8 cellular contexts compared by ENCODE assay signal in genomic region chr9:114611516-114612271, GRCh38. TPM values are rescaled to one million over a fixed set of nuclear protein-coding genes. Genes with fewer than 3 reads are reported as not detected.
DNase-seq lines count a peak whose midpoint lies in the region; ATAC-seq and TF ChIP-seq lines count a peak whose summit lies in the region.

No MANE protein-coding gene starts in this region.

- no peak for TF ChIP-seq POLR2A in heart left ventricle (IDR thresholded peaks at IDR 0.05)

- H3F3A ChIP-seq in PC-9 (ENCODE audit: insufficient read depth, low read depth), result peaks cover 23% of the 10 kb centered on the region; the same call in 1 of the 2 replicates

- H3K79me2 ChIP-seq in PC-9 (ENCODE audit: low read depth) (peaks cover 21% of the 10 kb centered on the region), parathyroid adenoma (peaks cover 9% of the 10 kb centered on the region)

- H3K9ac ChIP-seq in parathyroid adenoma, result peak overlapping the region; percentile 37

- H3K36me3 Mint-ChIP-seq in CD4-positive, alpha-beta memory T cell, result peaks cover 0 to 9% of the 10 kb centered on the region in 2 donors
- H3K36me3 Mint-ChIP-seq in activated naive CD8-positive, alpha-beta T cell treated with anti-CD3 and anti-CD28 coated beads, Interleukin-2, amount 10 ng/mL, durations not matched to agents 7 days and 5 days, result peaks cover 19% of the 10 kb centered on the region

- peak overlapping the region; percentile 90 for H3K4me2 ChIP-seq in PC-9
- H3K4me2 ChIP-seq in parathyroid adenoma (ENCODE audit: low read length), result peak overlapping the region; percentile 89

- intact Hi-C loops in CD4-positive, alpha-beta memory T cell (cut with micrococcal nuclease), result loop anchor here (1.0 to 5.0 kb wide), 3 partner anchors 19 to 41 kb away; partner anchors contain the start of gene ATP6V1G1
- intact Hi-C loops in PC-9 (cut with micrococcal nuclease; ENCODE audit: unreplicated experiment), result no loop called here
- intact Hi-C loops in heart left ventricle (cut with DNase I), result loop anchor here in 1 of 10 donors (2.0 kb wide), 1 partner anchor 21 kb away; no protein-coding TSS in a partner anchor

- peak overlapping the region; percentile 79 to 97 (median 94) for H3K27ac Mint-ChIP-seq in CD4-positive, alpha-beta memory T cell
- peak overlapping the region; percentile 78 for H3K27ac Mint-ChIP-seq in activated naive CD8-positive, alpha-beta T cell treated with anti-CD3 and anti-CD28 coated beads, Interleukin-2, amount 10 ng/mL, durations not matched to agents 7 days and 5 days

- H3K36me3 ChIP-seq in CD4-positive, alpha-beta memory T cell (ENCODE audit: insufficient read depth, low read length), result no peaks in the 10 kb centered on the region
- no peaks in the 10 kb centered on the region for H3K36me3 ChIP-seq in PC-9 (ENCODE audit: low read depth)
- no peaks in the 10 kb centered on the region for H3K36me3 ChIP-seq in heart left ventricle
- no peaks in the 10 kb centered on the region for H3K36me3 ChIP-seq in parathyroid adenoma (ENCODE audit: control insufficient read depth, insufficient read depth, low read length)

- no TSS peak for BruUV-seq in PC-9 (replicated peaks; lab: Mats Ljungman, UMichigan)

- peaks cover 24 to 49% (median 39%) of the 10 kb centered on the region in 4 donors for H3K4me1 Mint-ChIP-seq in CD4-positive, alpha-beta memory T cell
- peaks cover 44% of the 10 kb centered on the region for H3K4me1 Mint-ChIP-seq in activated naive CD8-positive, alpha-beta T cell treated with anti-CD3 and anti-CD28 coated beads, Interleukin-2, amount 10 ng/mL, durations not matched to agents 7 days and 5 days

- CTCF ChIA-PET in CD4-positive, alpha-beta memory T cell (lab: Charles Lee; ENCODE audit: partially characterized antibody), result interaction anchor here (0.9 to 5.7 kb wide), 5 partner anchors 19 to 226 kb away, joined by 3 to 75 read pairs (median 8); partner anchors contain the start of gene ATP6V1G1
- CTCF ChIA-PET in PC-9 (lab: Charles Lee), result interaction anchor here (1.1 kb wide), 1 partner anchor 42 kb away, joined by 3 read pairs; no protein-coding TSS in a partner anchor

- peak overlapping the region; percentile 72 for H3K27ac ChIP-seq in CD4-positive, alpha-beta memory T cell (ENCODE audit: low read depth, low read length)
- H3K27ac ChIP-seq in PC-9 (no peak overlapping the region), heart left ventricle (peak overlapping the region; percentile 41 to 94 (median 76)), parathyroid adenoma (peak overlapping the region; percentile 93)

- H4K20me1 ChIP-seq in PC-9 (ENCODE audit: insufficient read depth), result no peaks in the 10 kb centered on the region

- H3K27me3 Mint-ChIP-seq in CD4-positive, alpha-beta memory T cell, result no peaks in the 10 kb centered on the region
- no peaks in the 10 kb centered on the region for H3K27me3 Mint-ChIP-seq in activated naive CD8-positive, alpha-beta T cell treated with anti-CD3 and anti-CD28 coated beads, Interleukin-2, amount 10 ng/mL, durations not matched to agents 7 days and 5 days

- H3K9me3 Mint-ChIP-seq in CD4-positive, alpha-beta memory T cell, result no peaks in the 10 kb centered on the region
- no peaks in the 10 kb centered on the region for H3K9me3 Mint-ChIP-seq in activated naive CD8-positive, alpha-beta T cell treated with anti-CD3 and anti-CD28 coated beads, Interleukin-2, amount 10 ng/mL, durations not matched to agents 7 days and 5 days

- H3K4me3 Mint-ChIP-seq in CD4-positive, alpha-beta memory T cell, result peak overlapping the region; percentile 86 to 96 (median 93)
- peak overlapping the region; percentile 82 for H3K4me3 Mint-ChIP-seq in activated naive CD8-positive, alpha-beta T cell treated with anti-CD3 and anti-CD28 coated beads, Interleukin-2, amount 10 ng/mL, durations not matched to agents 7 days and 5 days

- POLR2A ChIA-PET in CD4-positive, alpha-beta memory T cell (lab: Charles Lee; ENCODE audit: partially characterized antibody), result interaction anchor here (0.7 to 13.9 kb wide), 12 partner anchors 10 to 319 kb away, joined by 3 to 244 read pairs (median 3); partner anchors contain the start of genes AKNA, ATP6V1G1 and TNFSF8
- POLR2A ChIA-PET in PC-9 (lab: Charles Lee; ENCODE audit: unreplicated experiment), result interaction anchor here (0.6 to 1.0 kb wide), 2 partner anchors 24 to 107 kb away, joined by 3 to 4 read pairs; partner anchors contain the start of gene ATP6V1G1
- POLR2A ChIA-PET in activated naive CD8-positive, alpha-beta T cell treated with anti-CD3 and anti-CD28 coated beads, Interleukin-2, amount 10 ng/mL, durations not matched to agents 7 days and 5 days (lab: Charles Lee), result interaction anchor here (0.6 to 5.6 kb wide), 10 partner anchors 10 to 225 kb away, joined by 3 to 50 read pairs (median 8); partner anchors contain the start of genes AKNA and ATP6V1G1

- ATAC-seq in GM19324 (IDR thresholded peaks at IDR 0.05; ENCODE audit: low FRiP score, unreplicated experiment), result peak; percentile 52
- peak; percentile 53 for ATAC-seq in HG03432 (IDR thresholded peaks at IDR 0.05; ENCODE audit: unreplicated experiment)
- ATAC-seq in activated naive CD8-positive, alpha-beta T cell treated with anti-CD3 and anti-CD28 coated beads, Interleukin-2, amount 10 ng/mL, durations not matched to agents 7 days and 5 days (ENCODE audit: low read depth), result peak; percentile 68
- peak in 3 of 4 donors; percentile 75 to 89 (median 86) for ATAC-seq in heart left ventricle

- peak in 4 of 5 donors; percentile 18 to 65 (median 26) for DNase-seq in CD4-positive, alpha-beta memory T cell
- DNase-seq in PC-9 (peak in 1 of 2 experiments; percentile 52), heart left ventricle (peak; percentile 51 to 82 (median 69)), GM19240 (ENCODE audit: insufficient read length, low spot score) (no peak)
- no peak for DNase-seq in activated naive CD8-positive, alpha-beta T cell treated with anti-CD3 and anti-CD28 coated beads, Interleukin-2, amount 10 ng/mL, durations not matched to agents 7 days and 5 days

- TF ChIP-seq CTCF in PC-9 (conservative IDR thresholded peaks at IDR 0.05), result no peak
- no peak for TF ChIP-seq CTCF in heart left ventricle (IDR thresholded peaks at IDR 0.05)
- TF ChIP-seq CTCF in parathyroid adenoma (IDR thresholded peaks at IDR 0.05), result no peak

- peak overlapping the region; percentile 77 to 92 for H3K4me3 ChIP-seq in CD4-positive, alpha-beta memory T cell (ENCODE audit: low read length in 2 of 2)
- H3K4me3 ChIP-seq in PC-9, result peak overlapping the region; percentile 82
- H3K4me3 ChIP-seq in heart left ventricle, result peak overlapping the region; percentile 44 to 95 (median 74)
- H3K4me3 ChIP-seq in parathyroid adenoma (ENCODE audit: low read depth, low read length), result peak overlapping the region; percentile 57

- peaks cover 41% of the 10 kb centered on the region for H3K4me1 ChIP-seq in CD4-positive, alpha-beta memory T cell (ENCODE audit: insufficient read depth, low read length)
- peaks cover 27% of the 10 kb centered on the region for H3K4me1 ChIP-seq in PC-9 (replicated peaks; ENCODE audit: insufficient read depth)
- peaks cover 0 to 41% (median 16%) of the 10 kb centered on the region in 12 donors for H3K4me1 ChIP-seq in heart left ventricle
- peaks cover 5% of the 10 kb centered on the region for H3K4me1 ChIP-seq in parathyroid adenoma

- H3K9me3 ChIP-seq in CD4-positive, alpha-beta memory T cell (ENCODE audit: control insufficient read depth in 1 of 2, low read length in 2 of 2), result no peaks in the 10 kb centered on the region
- H3K9me3 ChIP-seq in PC-9 (ENCODE audit: insufficient read depth, low read depth), result no peaks in the 10 kb centered on the region
- H3K9me3 ChIP-seq in heart left ventricle, result no peaks in the 10 kb centered on the region
- no peaks in the 10 kb centered on the region for H3K9me3 ChIP-seq in parathyroid adenoma (ENCODE audit: control insufficient read depth, low read length)

- whole genome bisulfite sequencing in heart left ventricle, 4 donors, result 8 to 18% (median 13%) methylated on average over 21 to 58 of the region's 58 CpGs

- no peaks in the 10 kb centered on the region for H3K9me2 ChIP-seq in PC-9 (ENCODE audit: insufficient read depth)

- H3K27me3 ChIP-seq in CD4-positive, alpha-beta memory T cell (ENCODE audit: insufficient read depth, low read length), result no peaks in the 10 kb centered on the region
- H3K27me3 ChIP-seq in PC-9 (ENCODE audit: insufficient read depth, low read depth) (no peaks in the 10 kb centered on the region), heart left ventricle (no peaks in the 10 kb centered on the region), parathyroid adenoma (ENCODE audit: control insufficient read depth, insufficient read depth, low read length) (no peaks in the 10 kb centered on the region)

- H2AFZ ChIP-seq in PC-9 (peak overlapping the region; percentile 82), parathyroid adenoma (peak overlapping the region; percentile 89)

RNA-seq across cellular contexts. Expression of gene TMEM268, which starts 0.6 kb away (rescaled TPM):
- 10 to 100 TPM; 12.6 to 13.4 TPM for total RNA-seq in CD4-positive, alpha-beta memory T cell
- polyA plus RNA-seq in CD4-positive, alpha-beta memory T cell, result 1 to 10 TPM; 8.8 to 9.0 TPM
- total RNA-seq in PC-9 (2021) (6.6 and 12.1 TPM in 2 replicates), heart left ventricle (1 to 10 TPM; 1.3 to 6.4 (median 3.7) TPM)
- 10 to 100 TPM; 22.0 to 23.1 TPM for total RNA-seq in activated naive CD8-positive, alpha-beta T cell treated with anti-CD3 and anti-CD28 coated beads, Interleukin-2, amount 10 ng/mL, durations not matched to agents 7 days and 5 days
- 1 to 10 TPM in 1 of 2 donors, under 1 TPM in 1; 0.91 to 1.9 TPM for polyA plus RNA-seq in heart left ventricle

RNA-seq across cellular contexts. Expression of gene ATP6V1G1, which starts 24.1 kb away (rescaled TPM):
- total RNA-seq in CD4-positive, alpha-beta memory T cell, result 100 to 1,000 TPM; 121 TPM
- 100 to 1,000 TPM; 274 to 449 TPM for polyA plus RNA-seq in CD4-positive, alpha-beta memory T cell
- total RNA-seq in PC-9 (2021), result 81.9 and 90.6 TPM in 2 replicates
- 10 to 100 TPM; 95.8 to 96.7 TPM for total RNA-seq in activated naive CD8-positive, alpha-beta T cell treated with anti-CD3 and anti-CD28 coated beads, Interleukin-2, amount 10 ng/mL, durations not matched to agents 7 days and 5 days
- 100 to 1,000 TPM in 2 of 9 donors, 10 to 100 TPM in 7; 58.1 to 135 (median 69.1) TPM for total RNA-seq in heart left ventricle
- polyA plus RNA-seq in heart left ventricle, result 100 to 1,000 TPM in 1 of 2 donors, 10 to 100 TPM in 1; 85.4 to 136 TPM

RNA-seq across cellular contexts. Expression of gene TEX53, which starts 45.9 kb away (rescaled TPM):
- not detected for total RNA-seq in CD4-positive, alpha-beta memory T cell
- polyA plus RNA-seq in CD4-positive, alpha-beta memory T cell, result not detected
- total RNA-seq in PC-9 (2021), result not detected in 2 replicates
- not detected for total RNA-seq in activated naive CD8-positive, alpha-beta T cell treated with anti-CD3 and anti-CD28 coated beads, Interleukin-2, amount 10 ng/mL, durations not matched to agents 7 days and 5 days
- total RNA-seq in heart left ventricle, result not detected
- not detected for polyA plus RNA-seq in heart left ventricle

Comparison
In these comparisons a context has a peak if more than half of its experiments do, and no peak if none do; other contexts are left out.
1. DNase-seq: peak in CD4-positive, alpha-beta memory T cell (4 of 5) and heart left ventricle (5 of 5); none in activated naive CD8-positive, alpha-beta T cell treated with anti-CD3 and anti-CD28 coated beads, Interleukin-2, amount 10 ng/mL, durations not matched to agents 7 days and 5 days (single experiment) and GM19240 (single experiment).
2. Peak in every context shown above with its lines, with median percentiles within 50 percentile points of each other: H3K4me3 ChIP-seq and ATAC-seq.